30 cellular contexts compared by ENCODE assay signal in genomic region chr20:2174067-2174466, GRCh38.
"Had no signal": no experiment of that assay in that cellular context is flagged by ENCODE, and none has a peak within 500 bp of the region (broad histone marks: within the 10 kb centered on the region; RNA-seq: fewer than 3 reads in every experiment).

No MANE protein-coding gene starts in this region.

- H3K4me1 ChIP-seq: neural progenitor cell, pancreas, right lobe of liver, tibial artery, transverse colon, vagina had no signal

- H3K9ac ChIP-seq: neural progenitor cell had no signal

- ATAC-seq: naive thymus-derived CD4-positive, alpha-beta T cell; natural killer cell; pancreas; psoas muscle; right cardiac atrium; right lobe of liver; stimulated activated memory B cell treated with anti-CD40 and anti-IgM and Interleukin-4, amounts not matched to agents 10 μg/mL and 1 μg/mL and 100 μg/mL, for 72 hours; stimulated activated naive CD8-positive, alpha-beta T cell treated with anti-CD3 and anti-CD28 coated beads, Interleukin-15, amount 100 ng/mL, for 72 hours; stimulated activated naive CD8-positive, alpha-beta T cell treated with anti-CD3 and anti-CD28 coated beads, Interleukin-15, Interleukin-2, amounts not matched to agents 100 U/mL and 50 U/mL, for 24 hours had no signal

- H3K36me3 Mint-ChIP-seq: naive thymus-derived CD4-positive, alpha-beta T cell; natural killer cell; neural progenitor cell; stimulated activated memory B cell treated with anti-CD40 and anti-IgM and Interleukin-4, amounts not matched to agents 10 μg/mL and 1 μg/mL and 100 μg/mL, for 72 hours had no signal

- H3K4me3 ChIP-seq: neural progenitor cell, pancreas, psoas muscle, right lobe of liver, skin epidermis, smooth muscle cell, spleen, suprapubic skin, testis, tibial artery, transverse colon, upper lobe of left lung, vagina had no signal

- H3K36me3 ChIP-seq: neural progenitor cell, neutrophil, pancreas, right lobe of liver, spleen, suprapubic skin, tibial artery, transverse colon, upper lobe of left lung, vagina had no signal

- H3K4me2 ChIP-seq: neural progenitor cell, smooth muscle cell had no signal

- H3K9me3 ChIP-seq: neutrophil, pancreas, psoas muscle, right lobe of liver, spleen, suprapubic skin, testis, tibial artery, transverse colon, upper lobe of left lung, vagina had no signal

- H3K9me3 Mint-ChIP-seq: natural killer cell; nephron; neural progenitor cell; stimulated activated memory B cell treated with anti-CD40 and anti-IgM and Interleukin-4, amounts not matched to agents 10 μg/mL and 1 μg/mL and 100 μg/mL, for 72 hours; stimulated activated naive CD8-positive, alpha-beta T cell treated with anti-CD3 and anti-CD28 coated beads, Interleukin-15, amount 100 ng/mL, for 72 hours had no signal

- H3K27ac ChIP-seq: neural progenitor cell, neutrophil, pancreas, psoas muscle, right lobe of liver, skin epidermis, spleen, suprapubic skin, testis, tibial artery, transverse colon, upper lobe of left lung, vagina had no signal

- H3K4me3 Mint-ChIP-seq: naive thymus-derived CD4-positive, alpha-beta T cell; natural killer cell; nephron; neural progenitor cell; stimulated activated memory B cell treated with anti-CD40 and anti-IgM and Interleukin-4, amounts not matched to agents 10 μg/mL and 1 μg/mL and 100 μg/mL, for 72 hours; stimulated activated naive CD8-positive, alpha-beta T cell treated with anti-CD3 and anti-CD28 coated beads, Interleukin-15, amount 100 ng/mL, for 72 hours had no signal

- DNase-seq: naive thymus-derived CD4-positive, alpha-beta T cell; natural killer cell; nucleus accumbens; pancreas; psoas muscle; right cardiac atrium; spleen; stimulated activated CD4-positive, alpha-beta T cell treated with anti-CD3 and anti-CD28 coated beads, Interleukin-12 subunit alpha, Interleukin-12 subunit beta, amount 100 ng/mL, for 4 hours; stimulated activated CD4-positive, alpha-beta T cell treated with anti-CD3 and anti-CD28 coated beads, Interleukin-1b, Interleukin-23, amount 100 ng/mL, for 48 hours; stimulated activated CD4-positive, alpha-beta T cell treated with anti-CD3 and anti-CD28 coated beads, Interleukin-4, amount 100 ng/mL, for 1 hour; stimulated activated CD4-positive, alpha-beta T cell treated with anti-CD3 and anti-CD28 coated beads, Interleukin-4, amount 100 ng/mL, for 4 hours; stimulated activated CD8-positive, alpha-beta memory T cell treated with anti-CD3 and anti-CD28 coated beads, Interleukin-4, amount 100 ng/mL, for 48 hours; stimulated activated naive CD4-positive, alpha-beta T cell; stimulated activated naive CD8-positive, alpha-beta T cell treated with anti-CD3 and anti-CD28 coated beads, Interleukin-15, amount 100 ng/mL, for 72 hours; stimulated activated naive CD8-positive, alpha-beta T cell treated with anti-CD3 and anti-CD28 coated beads, Interleukin-15, Interleukin-2, amounts not matched to agents 100 U/mL and 50 U/mL, for 24 hours; substantia nigra; testis; transverse colon; upper lobe of left lung had no signal

- H3K27ac Mint-ChIP-seq: naive thymus-derived CD4-positive, alpha-beta T cell; natural killer cell; nephron; neural progenitor cell; progenitor cell of endocrine pancreas; stimulated activated memory B cell treated with anti-CD40 and anti-IgM and Interleukin-4, amounts not matched to agents 10 μg/mL and 1 μg/mL and 100 μg/mL, for 72 hours; stimulated activated naive CD8-positive, alpha-beta T cell treated with anti-CD3 and anti-CD28 coated beads, Interleukin-15, amount 100 ng/mL, for 72 hours had no signal

- H3K27me3 ChIP-seq: pancreas, right lobe of liver, testis, upper lobe of left lung, vagina had no signal
